Comparison of ENCODE assay signal across 19 cellular contexts in genomic region chr9:105339849-105340248, GRCh38.
"Had no signal": no experiment of that assay in that cellular context is flagged by ENCODE, and none has a peak within 500 bp of the region (broad histone marks: within the 10 kb centered on the region; RNA-seq: fewer than 3 reads in every experiment).

No MANE protein-coding gene starts in this region.

- ATAC-seq: gastroesophageal sphincter; left lobe of liver; naive thymus-derived CD4-positive, alpha-beta T cell; psoas muscle; right lobe of liver; stimulated activated effector memory CD8-positive, alpha-beta T cell treated with anti-CD3 and anti-CD28 coated beads, Interleukin-12 subunit alpha, Interleukin-12 subunit beta, amount 100 ng/mL, for 72 hours had no signal

- DNase-seq: dermis blood vessel endothelial cell; esophagus squamous epithelium; foreskin fibroblast; glutamatergic neuron; islet precursor cell; mammary epithelial cell; naive thymus-derived CD4-positive, alpha-beta T cell; psoas muscle; retina; right lobe of liver; stimulated activated CD4-positive, alpha-beta T cell treated with anti-CD3 and anti-CD28 coated beads, Interleukin-4, amount 100 ng/mL, for 1 hour; stimulated activated CD8-positive, alpha-beta memory T cell treated with anti-CD3 and anti-CD28 coated beads, Interleukin-4, amount 100 ng/mL, for 48 hours; stomach; substantia nigra; trophoblast cell had no signal

- H3K27me3 ChIP-seq: esophagus squamous epithelium, gastroesophageal sphincter, neutrophil, right lobe of liver, stomach had no signal

- H3K9me3 ChIP-seq: esophagus squamous epithelium, gastroesophageal sphincter, neutrophil, psoas muscle, right lobe of liver, stomach had no signal

- H3K4me1 ChIP-seq: psoas muscle had no signal

- H3K4me3 ChIP-seq: esophagus squamous epithelium, gastroesophageal sphincter, psoas muscle, right lobe of liver, stomach had no signal

- H3K27ac ChIP-seq: esophagus squamous epithelium, gastroesophageal sphincter, neutrophil, psoas muscle, right lobe of liver, stomach had no signal
